1 cellular context compared by ENCODE assay signal in genomic region chr1:226736001-226736907, GRCh38.
TF ChIP-seq lines count a peak whose summit lies in the region.

No MANE protein-coding gene starts in this region.

TF ChIP-seq in SK-N-SH, 30 proteins besides CTCF, POLR2A, EP300 and RAD21 (continued from another document):
- no peak for TF ChIP-seq POLR2AphosphoS5 (IDR thresholded peaks at IDR 0.05; ENCODE audit: low read depth, low read length)
- TF ChIP-seq MEF2A (IDR thresholded peaks at IDR 0.05; ENCODE audit: borderline replicate concordance, low read depth) = no peak
- no peak for TF ChIP-seq PBX3 (IDR thresholded peaks at IDR 0.05)
- no peak for TF ChIP-seq FOXM1 (IDR thresholded peaks at IDR 0.05; ENCODE audit: low read depth)
- TF ChIP-seq TEAD4 (IDR thresholded peaks at IDR 0.05; ENCODE audit: borderline replicate concordance, insufficient read depth) = no peak
- TF ChIP-seq EZH2phosphoT487 (IDR thresholded peaks at IDR 0.05; ENCODE audit: borderline replicate concordance, low read depth) = no peak
- TF ChIP-seq JUND (IDR thresholded peaks at IDR 0.05) = no peak
- no peak for TF ChIP-seq RFX5 (IDR thresholded peaks at IDR 0.05; ENCODE audit: low read length)
- no peak for TF ChIP-seq GATA2 (CRISPR knock-in tag; IDR thresholded peaks at IDR 0.05)
- TF ChIP-seq TAF1 (IDR thresholded peaks at IDR 0.05; ENCODE audit: borderline replicate concordance, low read depth, low read length) = no peak
- TF ChIP-seq ZBTB33 (IDR thresholded peaks at IDR 0.05; ENCODE audit: borderline replicate concordance, low read depth) = no peak
